In the genomic region with DNA sequence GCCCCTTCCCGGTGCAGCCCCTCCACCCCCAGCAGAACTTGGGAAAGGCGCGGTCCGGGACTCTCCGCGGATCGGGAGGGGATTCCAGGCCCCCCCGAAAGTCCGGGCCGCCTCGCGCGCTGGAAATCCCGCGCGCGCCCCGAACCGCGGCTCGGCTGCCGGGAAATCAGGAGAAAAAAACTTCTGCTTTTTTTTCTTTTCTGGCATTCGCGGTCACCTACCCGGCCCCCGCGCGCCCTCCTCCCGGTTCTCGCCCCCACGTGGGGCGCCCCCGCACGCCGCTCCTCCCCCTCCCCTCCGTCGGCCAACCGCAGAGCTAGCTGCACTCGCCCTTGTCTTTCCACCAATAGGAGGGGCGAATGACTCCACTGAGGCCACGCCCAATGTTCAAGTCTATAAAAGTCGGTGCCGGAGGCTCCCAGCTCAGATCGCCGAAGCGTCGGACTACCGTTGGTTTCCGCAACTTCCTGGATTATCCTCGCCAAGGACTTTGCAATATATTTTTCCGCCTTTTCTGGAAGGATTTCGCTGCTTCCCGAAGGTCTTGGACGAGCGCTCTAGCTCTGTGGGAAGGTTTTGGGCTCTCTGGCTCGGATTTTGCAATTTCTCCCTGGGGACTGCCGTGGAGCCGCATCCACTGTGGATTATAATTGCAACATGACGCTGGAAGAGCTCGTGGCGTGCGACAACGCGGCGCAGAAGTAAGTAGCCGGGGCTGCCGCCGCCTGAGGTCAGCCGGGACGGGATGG, we compare ENCODE assay signal across 8 cellular contexts. TPM values are rescaled to one million over a fixed set of nuclear protein-coding genes. Genes with fewer than 3 reads are reported as not detected.
DNase-seq lines count a peak whose midpoint lies in the region; ATAC-seq, FAIRE-seq and TF ChIP-seq lines count a peak whose summit lies in the region.

A gene with protein sequence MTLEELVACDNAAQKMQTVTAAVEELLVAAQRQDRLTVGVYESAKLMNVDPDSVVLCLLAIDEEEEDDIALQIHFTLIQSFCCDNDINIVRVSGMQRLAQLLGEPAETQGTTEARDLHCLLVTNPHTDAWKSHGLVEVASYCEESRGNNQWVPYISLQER (plus strand): TSS at position 426 of the 749 bp plus-strand sequence. CDS start 232 bp downstream, at position 658.

- H3K9ac ChIP-seq in iPS-20b (ENCODE audit: low read depth, low read length) = peak within 1 kb of the TSS; percentile 71; the same call in 1 of the 2 replicates
- peak within 1 kb of the TSS; percentile 97 to 99 (median 98) for H3K9ac ChIP-seq in skeletal muscle tissue (ENCODE audit: low read depth in 1 of 3, low read length in 3 of 3)

- peaks cover 59% of the 10 kb centered on the region for H3K27me3 ChIP-seq in iPS-20b (ENCODE audit: insufficient read depth, low read length)
- H3K27me3 ChIP-seq in skeletal muscle tissue (ENCODE audit: control insufficient read depth in 3 of 3, insufficient read depth in 3 of 3, low read length in 3 of 3) = no peaks in the 10 kb centered on the region

- WGBS in A549 (ENCODE audit: missing lambda C conversion rate) = under 1% methylated on average over 12 of the region's 70 CpGs

- DNase-seq in A549 (ENCODE audit: low read depth in 1 of 2, low spot score in 1 of 2) (peak; percentile 94 to 96), NCI-H2196 (lab: John Stamatoyannopoulos, UW; ENCODE audit: unreplicated experiment) (peak; percentile 97), T47D (ENCODE audit: low read depth in 1 of 2, low spot score in 1 of 2) (peak; percentile 97)

- TF ChIP-seq CTCF in A549 (IDR thresholded peaks at IDR 0.05) (no peak), VCaP (conservative IDR thresholded peaks at IDR 0.05) (no peak)

- H3K36me3 ChIP-seq in iPS-20b (ENCODE audit: insufficient read depth, low read depth, low read length) (no peaks in the 10 kb centered on the region), skeletal muscle tissue (ENCODE audit: control insufficient read depth in 3 of 3, insufficient read depth in 3 of 3, low read length in 3 of 3) (peaks cover 0 to 8% (median 0%) of the 10 kb centered on the region in 3 donors)

- H3K9me3 ChIP-seq in A549 = no peaks in the 10 kb centered on the region
- no peaks in the 10 kb centered on the region for H3K9me3 ChIP-seq in iPS-20b (ENCODE audit: insufficient read depth, low read depth, low read length)
- no peaks in the 10 kb centered on the region for H3K9me3 ChIP-seq in skeletal muscle tissue (ENCODE audit: control insufficient read depth in 3 of 3, low read length in 3 of 3)

- H3K4me3 ChIP-seq in A549 (peak within 1 kb of the TSS; percentile 95), iPS-20b (ENCODE audit: low read length) (peak within 1 kb of the TSS; percentile 90), skeletal muscle tissue (ENCODE audit: low read length in 3 of 3) (peak within 1 kb of the TSS; percentile 96 to 99 (median 99))

- FAIRE-seq in A549 (lab: Jason Lieb, UNC) = no peak

- POLR2A ChIA-PET in A549 (lab: Yijun Ruan, JAX) = interaction anchor here (0.6 to 5.2 kb wide), 64 partner anchors 9 to 1340 kb away, joined by 3 to 211 read pairs (median 6); a partner anchor contains a TSS

- CTCF ChIA-PET in A549 (lab: Yijun Ruan, JAX) = interaction anchor here (0.6 to 10.5 kb wide), 13 partner anchors 8 to 161 kb away, joined by 3 to 156 read pairs (median 5); no protein-coding TSS in a partner anchor

- TF ChIP-seq RAD21 in A549 (conservative IDR thresholded peaks at IDR 0.05 in 1 of 2, IDR thresholded peaks at IDR 0.05 in 1 of 2) = peak in 1 of 2 experiments; percentile 24; a peak in 2 of 5 replicates

- no peak for TF ChIP-seq EP300 in A549 (IDR thresholded peaks at IDR 0.05)

- H3K4me2 ChIP-seq in A549 = peak within 1 kb of the TSS; percentile 98

- ATAC-seq in A549 (peak; percentile 41 to 65), GM18858 (IDR thresholded peaks at IDR 0.05; ENCODE audit: unreplicated experiment) (peak; percentile 33), HG03108 (IDR thresholded peaks at IDR 0.05; ENCODE audit: unreplicated experiment) (peak; percentile 44)

- TF ChIP-seq POLR2A in A549 (IDR thresholded peaks at IDR 0.05; ENCODE audit: low read length) = peak; percentile 100

- in situ Hi-C loops in T47D (cut with HindIII; ENCODE audit: low pct_unique_long_range_greater_than_20kb, low sequenced_read_pairs) = no loop called here

- peak within 1 kb of the TSS; percentile 93 to 99 for H3K27ac ChIP-seq in A549
- H3K27ac ChIP-seq in VCaP = peak within 1 kb of the TSS; percentile 72
- no peak within 1 kb of the TSS for H3K27ac ChIP-seq in iPS-20b (ENCODE audit: low read length)
- H3K27ac ChIP-seq in skeletal muscle tissue (ENCODE audit: low read depth, low read length) = peak within 1 kb of the TSS; percentile 95

- H3K4me1 ChIP-seq in A549 = peaks cover 9% of the 10 kb centered on the region
- H3K4me1 ChIP-seq in iPS-20b (ENCODE audit: insufficient read depth, low read length) = peaks cover 2% of the 10 kb centered on the region; the same call in 1 of the 2 replicates
- H3K4me1 ChIP-seq in skeletal muscle tissue (ENCODE audit: control insufficient read depth in 3 of 3, insufficient read depth in 3 of 3, low read length in 3 of 3) = peaks cover 13 to 32% (median 32%) of the 10 kb centered on the region in 3 donors

TF ChIP-seq in A549, 52 proteins besides CTCF, POLR2A, EP300 and RAD21 (continues in another document):
- TF ChIP-seq ESRRA (IDR thresholded peaks at IDR 0.05; ENCODE audit: borderline replicate concordance, low read length) (no peak), HEYL (CRISPR knock-in tag; IDR thresholded peaks at IDR 0.05) (no peak), POLR2AphosphoS2 (conservative IDR thresholded peaks at IDR 0.05; ENCODE audit: low read length) (0 out of 2 replicates have a peak, but pooled peaks have one; percentile 58), ZNF302 (CRISPR knock-in tag; IDR thresholded peaks at IDR 0.05) (no peak), BHLHE40 (IDR thresholded peaks at IDR 0.05; ENCODE audit: low read depth, low read length) (no peak), CBX2 (IDR thresholded peaks at IDR 0.05; ENCODE audit: borderline replicate concordance, low read depth) (no peak), HDAC2 (IDR thresholded peaks at IDR 0.05) (0 out of 2 replicates have a peak, but pooled peaks have one; percentile 3), ZFP36 (IDR thresholded peaks at IDR 0.05; ENCODE audit: borderline replicate concordance, partially characterized antibody) (no peak), KDM1A (IDR thresholded peaks at IDR 0.05; ENCODE audit: low read depth) (no peak), CEBPB (IDR thresholded peaks at IDR 0.05) (peak in 1 of 2 experiments; percentile 49; a peak in 2 of 4 replicates), GATA3 (IDR thresholded peaks at IDR 0.05; ENCODE audit: borderline replicate concordance) (peak; percentile 45; the same call in 1 of the 2 replicates), MAFK (IDR thresholded peaks at IDR 0.05; ENCODE audit: partially characterized antibody) (no peak)
- TF ChIP-seq, protein P1, sequence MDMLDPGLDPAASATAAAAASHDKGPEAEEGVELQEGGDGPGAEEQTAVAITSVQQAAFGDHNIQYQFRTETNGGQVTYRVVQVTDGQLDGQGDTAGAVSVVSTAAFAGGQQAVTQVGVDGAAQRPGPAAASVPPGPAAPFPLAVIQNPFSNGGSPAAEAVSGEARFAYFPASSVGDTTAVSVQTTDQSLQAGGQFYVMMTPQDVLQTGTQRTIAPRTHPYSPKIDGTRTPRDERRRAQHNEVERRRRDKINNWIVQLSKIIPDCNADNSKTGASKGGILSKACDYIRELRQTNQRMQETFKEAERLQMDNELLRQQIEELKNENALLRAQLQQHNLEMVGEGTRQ (IDR thresholded peaks at IDR 0.05) = peak; percentile 80
- TF ChIP-seq, protein P2, sequence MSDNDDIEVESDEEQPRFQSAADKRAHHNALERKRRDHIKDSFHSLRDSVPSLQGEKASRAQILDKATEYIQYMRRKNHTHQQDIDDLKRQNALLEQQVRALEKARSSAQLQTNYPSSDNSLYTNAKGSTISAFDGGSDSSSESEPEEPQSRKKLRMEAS (IDR thresholded peaks at IDR 0.05) = peak; percentile 46; the same call in 1 of the 2 replicates
- TF ChIP-seq, protein P3, sequence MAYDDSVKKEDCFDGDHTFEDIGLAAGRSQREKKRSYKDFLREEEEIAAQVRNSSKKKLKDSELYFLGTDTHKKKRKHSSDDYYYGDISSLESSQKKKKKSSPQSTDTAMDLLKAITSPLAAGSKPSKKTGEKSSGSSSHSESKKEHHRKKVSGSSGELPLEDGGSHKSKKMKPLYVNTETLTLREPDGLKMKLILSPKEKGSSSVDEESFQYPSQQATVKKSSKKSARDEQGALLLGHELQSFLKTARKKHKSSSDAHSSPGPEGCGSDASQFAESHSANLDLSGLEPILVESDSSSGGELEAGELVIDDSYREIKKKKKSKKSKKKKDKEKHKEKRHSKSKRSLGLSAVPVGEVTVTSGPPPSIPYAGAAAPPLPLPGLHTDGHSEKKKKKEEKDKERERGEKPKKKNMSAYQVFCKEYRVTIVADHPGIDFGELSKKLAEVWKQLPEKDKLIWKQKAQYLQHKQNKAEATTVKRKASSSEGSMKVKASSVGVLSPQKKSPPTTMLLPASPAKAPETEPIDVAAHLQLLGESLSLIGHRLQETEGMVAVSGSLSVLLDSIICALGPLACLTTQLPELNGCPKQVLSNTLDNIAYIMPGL (CRISPR knock-in tag; IDR thresholded peaks at IDR 0.05; ENCODE audit: borderline replicate concordance) = no peak
- TF ChIP-seq, protein P4, sequence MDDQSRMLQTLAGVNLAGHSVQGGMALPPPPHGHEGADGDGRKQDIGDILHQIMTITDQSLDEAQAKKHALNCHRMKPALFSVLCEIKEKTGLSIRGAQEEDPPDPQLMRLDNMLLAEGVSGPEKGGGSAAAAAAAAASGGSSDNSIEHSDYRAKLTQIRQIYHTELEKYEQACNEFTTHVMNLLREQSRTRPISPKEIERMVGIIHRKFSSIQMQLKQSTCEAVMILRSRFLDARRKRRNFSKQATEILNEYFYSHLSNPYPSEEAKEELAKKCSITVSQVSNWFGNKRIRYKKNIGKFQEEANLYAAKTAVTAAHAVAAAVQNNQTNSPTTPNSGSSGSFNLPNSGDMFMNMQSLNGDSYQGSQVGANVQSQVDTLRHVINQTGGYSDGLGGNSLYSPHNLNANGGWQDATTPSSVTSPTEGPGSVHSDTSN (IDR thresholded peaks at IDR 0.05) = peak; percentile 68

RNA-seq across cellular contexts. Expression of the gene that starts here (rescaled TPM):
- polyA plus RNA-seq in A549 (2011; rRNA removed) (65.3 and 72.5 TPM in 2 replicates), A549 (2017; fragmentation: RNase III; extraction: RNeasy Plus Mini Kit Qiagen cat#74134 plus additional on column Dnase treatment) (38.6 to 42.4 TPM (median 39.9 TPM) in 3 replicates)
- 120 and 125 TPM in 2 replicates for polyA plus RNA-seq in A549 (2012; cell fraction: cytosol; rRNA removed)
- polyA plus RNA-seq in A549 (2012; cell fraction: nucleus; rRNA removed) = 193 and 205 TPM in 2 replicates
- 42.7 and 50.1 TPM in 2 replicates for polyA minus RNA-seq in A549 (2011; rRNA and poly(A)+ RNA removed)
- total RNA-seq in skeletal muscle tissue = 5.7 TPM
